In the genomic region with DNA sequence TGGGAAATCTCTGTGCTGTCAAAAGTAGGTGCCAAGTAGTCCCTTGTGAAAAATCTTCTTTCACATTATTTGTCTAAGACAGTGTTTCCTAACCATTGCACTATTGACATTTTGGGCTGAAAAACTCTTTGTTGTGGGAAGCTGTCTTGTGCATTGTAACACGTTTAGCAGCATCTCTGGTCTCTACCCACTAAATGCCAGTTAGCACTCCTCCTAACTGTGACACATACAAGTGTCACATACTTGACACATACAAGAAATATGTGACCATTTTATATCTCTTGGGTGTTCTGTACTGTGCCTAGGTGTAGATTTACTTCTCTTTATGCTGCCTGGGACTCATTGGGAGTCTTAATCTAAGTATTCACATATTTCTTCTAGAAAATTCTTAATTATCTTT, we compare ENCODE assay signal across 26 cellular contexts. TPM values are rescaled to one million over a fixed set of nuclear protein-coding genes. Genes with fewer than 3 reads are reported as not detected.
"Had no signal": no experiment of that assay in that cellular context is flagged by ENCODE, and none has a peak within 500 bp of the region (broad histone marks: within the 10 kb centered on the region; RNA-seq: fewer than 3 reads in every experiment).

No MANE protein-coding gene starts in this region.

- H3K4me1 Mint-ChIP-seq: activated naive CD4-positive, alpha-beta T cell treated with anti-CD3 and anti-CD28 coated beads, Interleukin-2, amount 50 U/mL, for 24 hours; nephron; stimulated activated memory B cell treated with anti-CD40 and anti-IgM and Interleukin-4, amounts not matched to agents 10 μg/mL and 1 μg/mL and 100 μg/mL, for 72 hours had no signal

- H3K27ac ChIP-seq: adrenal gland, cardiac muscle cell, parathyroid adenoma, sigmoid colon, spleen, testis, upper lobe of left lung had no signal

- H3K4me3 ChIP-seq: adrenal gland, cardiac muscle cell, lung, sigmoid colon, spleen, testis, upper lobe of left lung had no signal

- H3K27me3 Mint-ChIP-seq: dendritic cell treated with granulocyte-macrophage colony-stimulating factor and Interleukin-4, amounts not matched to agents 40 ng/mL and 50 ng/mL, for 4 days had no signal

- H3K27ac Mint-ChIP-seq: activated naive CD4-positive, alpha-beta T cell treated with anti-CD3 and anti-CD28 coated beads, Interleukin-2, amount 50 U/mL, for 24 hours; activated T-cell treated with anti-CD3 and anti-CD28 coated beads, Interleukin-2, amount 50 U/mL, for 72 hours; dendritic cell treated with granulocyte-macrophage colony-stimulating factor and Interleukin-4, amounts not matched to agents 40 ng/mL and 50 ng/mL, for 4 days; nephron; stimulated activated memory B cell treated with anti-CD40 and anti-IgM and Interleukin-4, amounts not matched to agents 10 μg/mL and 1 μg/mL and 100 μg/mL, for 72 hours; T-helper 2 cell treated with Interferon-gamma antibody and Interleukin-4, amounts not matched to agents 5 μg/mL and 100 μg/mL, for 36 hours had no signal

- H3K27me3 ChIP-seq: adrenal gland, cardiac muscle cell, sigmoid colon, testis, upper lobe of left lung had no signal

- H3K4me3 Mint-ChIP-seq: activated naive CD4-positive, alpha-beta T cell treated with anti-CD3 and anti-CD28 coated beads, Interleukin-2, amount 50 U/mL, for 24 hours; activated T-cell treated with anti-CD3 and anti-CD28 coated beads, Interleukin-2, amount 50 U/mL, for 72 hours; dendritic cell treated with granulocyte-macrophage colony-stimulating factor and Interleukin-4, amounts not matched to agents 40 ng/mL and 50 ng/mL, for 4 days; nephron; stimulated activated memory B cell treated with anti-CD40 and anti-IgM and Interleukin-4, amounts not matched to agents 10 μg/mL and 1 μg/mL and 100 μg/mL, for 72 hours; T-helper 2 cell treated with Interferon-gamma antibody and Interleukin-4, amounts not matched to agents 5 μg/mL and 100 μg/mL, for 36 hours had no signal

- H3K9me3 Mint-ChIP-seq: dendritic cell treated with granulocyte-macrophage colony-stimulating factor and Interleukin-4, amounts not matched to agents 40 ng/mL and 50 ng/mL, for 4 days; T-helper 2 cell treated with Interferon-gamma antibody and Interleukin-4, amounts not matched to agents 5 μg/mL and 100 μg/mL, for 36 hours had no signal

- H3K9me3 ChIP-seq: adrenal gland, sigmoid colon, spleen, testis, upper lobe of left lung had no signal

- DNase-seq: activated CD4-positive, alpha-beta T cell treated with anti-CD3 and anti-CD28 coated beads, Interleukin-2, amount 50 U/mL, for 1 hour; activated CD4-positive, CD25-positive, alpha-beta regulatory T cell; activated CD8-positive, alpha-beta memory T cell treated with anti-CD3 and anti-CD28 coated beads for 24 hours; activated CD8-positive, alpha-beta memory T cell treated with anti-CD3 and anti-CD28 coated beads, Interleukin-2, amount 50 U/mL, for 48 hours; activated effector memory CD4-positive, alpha-beta T cell treated with anti-CD3 and anti-CD28 coated beads, Interleukin-2, amount 50 U/mL, for 16 hours; activated T-cell treated with anti-CD3 and anti-CD28 coated beads, Interleukin-2, amount 50 U/mL, for 72 hours; adrenal gland; effector CD8-positive, alpha-beta T cell; head of caudate nucleus; midbrain; sigmoid colon; spleen; stimulated activated CD4-positive, alpha-beta T cell treated with anti-CD3 and anti-CD28 coated beads, Interleukin-4, amount 100 ng/mL, for 4 hours; testis; upper lobe of left lung had no signal

- H3K36me3 ChIP-seq: adrenal gland, cardiac muscle cell, sigmoid colon, spleen, upper lobe of left lung had no signal

- H3K9ac ChIP-seq: parathyroid adenoma had no signal

- ATAC-seq: activated T-cell treated with anti-CD3 and anti-CD28 coated beads, Interleukin-2, amount 50 U/mL, for 72 hours; left lobe of liver; stimulated activated memory B cell treated with anti-CD40 and anti-IgM and Interleukin-4, amounts not matched to agents 10 μg/mL and 1 μg/mL and 100 μg/mL, for 72 hours had no signal

- H3K4me1 ChIP-seq: adrenal gland, parathyroid adenoma, sigmoid colon, spleen, testis, upper lobe of left lung had no signal

- H2AFZ ChIP-seq: parathyroid adenoma had no signal

- H3K36me3 Mint-ChIP-seq: stimulated activated memory B cell treated with anti-CD40 and anti-IgM and Interleukin-4, amounts not matched to agents 10 μg/mL and 1 μg/mL and 100 μg/mL, for 72 hours had no signal

- H3K79me2 ChIP-seq: parathyroid adenoma had no signal

RNA-seq across cellular contexts. Expression of gene NXPE1, which starts 57.8 kb away (rescaled TPM):
- total RNA-seq: activated T-cell treated with anti-CD3 and anti-CD28 coated beads, Interleukin-2, amount 50 U/mL, for 72 hours; cardiac muscle cell; chondrocyte; left lobe of liver; lung; upper lobe of left lung had no signal
- polyA plus RNA-seq: adrenal gland, cardiac muscle cell, keratinocyte, lung, spleen had no signal
